8 cellular contexts compared by ENCODE assay signal in genomic region chr9:128688501-128689292, GRCh38.
DNase-seq lines count a peak whose midpoint lies in the region; ATAC-seq and TF ChIP-seq lines count a peak whose summit lies in the region.

SET (plus strand) TSS chr9:128689222; CDS start chr9:128689583, 361 bp downstream.

- H3K4me1 Mint-ChIP-seq in central memory CD8-positive, alpha-beta T cell = peaks cover 58% of the 10 kb centered on the region

- ATAC-seq in HG03280 (IDR thresholded peaks at IDR 0.05; ENCODE audit: unreplicated experiment) = peak; percentile 74
- peak; percentile 68 to 71 for ATAC-seq in activated CD4-positive, CD25-positive, alpha-beta regulatory T cell treated with anti-CD3 and anti-CD28 coated beads, Interleukin-2, amount 50 U/mL, for 24 hours
- peak; percentile 76 for ATAC-seq in central memory CD8-positive, alpha-beta T cell (replicated peaks; ENCODE audit: extremely low read depth, poor library complexity, severe bottlenecking)

- peak within 1 kb of the TSS; percentile 90 for H3K4me3 Mint-ChIP-seq in central memory CD8-positive, alpha-beta T cell

- DNase-seq in AG04449 (ENCODE audit: low read depth, low spot score) (no peak), NCI-H345 treated with DMSO at 0.1 percent for 48 hours (lab: John Stamatoyannopoulos, UW; ENCODE audit: unreplicated experiment) (peak; percentile 82), islet precursor cell (peak; percentile 96)
- DNase-seq in central memory CD8-positive, alpha-beta T cell (ENCODE audit: low spot score in 2 of 2) = peak; percentile 76 to 89
- DNase-seq in stimulated activated CD4-positive, alpha-beta T cell treated with anti-CD3 and anti-CD28 coated beads, Interleukin-12 subunit alpha, Interleukin-12 subunit beta, amount 100 ng/mL, for 48 hours (ENCODE audit: low read depth in 2 of 3, low spot score in 1 of 3) = peak; percentile 86 to 94 (median 87)

- TF ChIP-seq CTCF in AG04449 (IDR thresholded peaks at IDR 0.05; ENCODE audit: insufficient read depth, low read length, missing control alignments) = no peak

- no peaks in the 10 kb centered on the region for H3K9me3 Mint-ChIP-seq in central memory CD8-positive, alpha-beta T cell

- no peaks in the 10 kb centered on the region for H3K27me3 Mint-ChIP-seq in central memory CD8-positive, alpha-beta T cell

- POLR2A ChIA-PET in AG04449 (lab: Yijun Ruan, JAX) = interaction anchor here (0.6 to 1.4 kb wide), 5 partner anchors 9 to 137 kb away, joined by 3 to 4 read pairs (median 3); partner anchors contain the start of gene SPTAN1

- CTCF ChIA-PET in AG04449 (lab: Yijun Ruan, JAX) = interaction anchor here (0.7 to 5.1 kb wide), 2 partner anchors 12 to 15 kb away, joined by 3 to 68 read pairs; partner anchors contain the start of gene PKN3

- peak; percentile 92 for TF ChIP-seq POLR2A in GM18951 (IDR thresholded peaks at IDR 0.05; ENCODE audit: extremely low read depth, insufficient read depth, insufficient read length)

- in situ Hi-C loops in GM18951 (cut with MboI; ENCODE audit: low sequenced_read_pairs, unreplicated experiment) = no loop called here

- peaks cover 40% of the 10 kb centered on the region for H3K36me3 Mint-ChIP-seq in central memory CD8-positive, alpha-beta T cell (ENCODE audit: insufficient read depth)

- H3K27ac Mint-ChIP-seq in central memory CD8-positive, alpha-beta T cell (ENCODE audit: low read depth) = peak within 1 kb of the TSS; percentile 89

- peak within 1 kb of the TSS; percentile 84 for H3K4me3 ChIP-seq in AG04449 (ENCODE audit: low read depth, low read length)
